In genomic region chr22:46251266-46251665, GRCh38 we compare ENCODE assay signal across 9 cellular contexts. TPM values are rescaled to one million over a fixed set of nuclear protein-coding genes. Genes with fewer than 3 reads are reported as not detected.
DNase-seq lines count a peak whose midpoint lies in the region; ATAC-seq and TF ChIP-seq lines count a peak whose summit lies in the region.
"Had no signal": no experiment of that assay in that cellular context is flagged by ENCODE, and none has a peak within 500 bp of the region (broad histone marks: within the 10 kb centered on the region; RNA-seq: fewer than 3 reads in every experiment).

No MANE protein-coding gene starts in this region.

- H3K27me3 ChIP-seq in hepatocyte = no peaks in the 10 kb centered on the region

- H3K9me2 ChIP-seq in hepatocyte (replicated peaks; ENCODE audit: insufficient read depth) = no peaks in the 10 kb centered on the region

- no peaks in the 10 kb centered on the region for H3K27me3 Mint-ChIP-seq in activated CD4-positive, alpha-beta T cell treated with anti-CD3 and anti-CD28 coated beads for 36 hours
- peaks cover 16% of the 10 kb centered on the region for H3K27me3 Mint-ChIP-seq in WTC11 (ENCODE audit: low read depth)
- no peaks in the 10 kb centered on the region for H3K27me3 Mint-ChIP-seq in stimulated activated naive B cell treated with anti-CD40 and anti-IgM and Interleukin-4, amounts not matched to agents 10 μg/mL and 1 μg/mL and 100 μg/mL, for 72 hours

- H2AFZ ChIP-seq in hepatocyte = no peak overlapping the region

- H3K9me3 Mint-ChIP-seq in activated CD4-positive, alpha-beta T cell treated with anti-CD3 and anti-CD28 coated beads for 36 hours (ENCODE audit: low read depth) = peaks cover 9% of the 10 kb centered on the region
- 0 out of 2 replicates have a peak, but pooled peaks cover under 1% of the 10 kb centered on the region for H3K9me3 Mint-ChIP-seq in WTC11
- no peaks in the 10 kb centered on the region for H3K9me3 Mint-ChIP-seq in stimulated activated naive B cell treated with anti-CD40 and anti-IgM and Interleukin-4, amounts not matched to agents 10 μg/mL and 1 μg/mL and 100 μg/mL, for 72 hours

- H3K79me2 ChIP-seq in hepatocyte = peaks cover 6% of the 10 kb centered on the region

- WGBS in hepatocyte (ENCODE audit: low lambda C conversion rate, missing lambda C conversion rate) = 88% methylated on average over 7 of the region's 7 CpGs

- TF ChIP-seq CTCF in WTC11 (IDR thresholded peaks at IDR 0.05) (no peak), hepatocyte (IDR thresholded peaks at IDR 0.05; ENCODE audit: poor library complexity) (no peak)

- H3K4me3 ChIP-seq in hepatocyte = no peak overlapping the region

- peak overlapping the region; percentile 80 for H3K27ac Mint-ChIP-seq in activated CD4-positive, alpha-beta T cell treated with anti-CD3 and anti-CD28 coated beads for 36 hours
- H3K27ac Mint-ChIP-seq in WTC11 = no peak overlapping the region
- peak overlapping the region; percentile 93 for H3K27ac Mint-ChIP-seq in stimulated activated naive B cell treated with anti-CD40 and anti-IgM and Interleukin-4, amounts not matched to agents 10 μg/mL and 1 μg/mL and 100 μg/mL, for 72 hours

- H3K4me1 ChIP-seq in hepatocyte (ENCODE audit: insufficient read depth) = peaks cover 6% of the 10 kb centered on the region

- no peaks in the 10 kb centered on the region for H3K9me3 ChIP-seq in hepatocyte (ENCODE audit: low read depth)
- H3K9me3 ChIP-seq: HAP-1 had no signal

- POLR2A ChIA-PET in activated CD4-positive, alpha-beta T cell treated with anti-CD3 and anti-CD28 coated beads for 36 hours (lab: Charles Lee) = interaction anchor here (1.6 kb wide), 1 partner anchor 45 kb away, joined by 7 read pairs; the partner anchor contains the start of gene GTSE1
- POLR2A ChIA-PET in WTC11 (lab: Charles Lee) = no interaction called here

- H3K36me3 Mint-ChIP-seq in activated CD4-positive, alpha-beta T cell treated with anti-CD3 and anti-CD28 coated beads for 36 hours (ENCODE audit: low read depth) = peaks cover 4% of the 10 kb centered on the region
- H3K36me3 Mint-ChIP-seq in WTC11 = no peaks in the 10 kb centered on the region
- H3K36me3 Mint-ChIP-seq in stimulated activated naive B cell treated with anti-CD40 and anti-IgM and Interleukin-4, amounts not matched to agents 10 μg/mL and 1 μg/mL and 100 μg/mL, for 72 hours = peaks cover 3 to 15% of the 10 kb centered on the region in 2 donors

- H3K36me3 ChIP-seq in hepatocyte (replicated peaks; ENCODE audit: insufficient read depth, low read depth) = no peaks in the 10 kb centered on the region
- H3K36me3 ChIP-seq: HAP-1 had no signal

- H3K4me2 ChIP-seq in hepatocyte = peak overlapping the region; percentile 99

- H3K27ac ChIP-seq in hepatocyte = no peak overlapping the region

- ATAC-seq in activated CD4-positive, alpha-beta T cell treated with anti-CD3 and anti-CD28 coated beads for 36 hours = no peak
- ATAC-seq in WTC11 = no peak
- ATAC-seq in stimulated activated naive B cell treated with anti-CD40 and anti-IgM and Interleukin-4, amounts not matched to agents 10 μg/mL and 1 μg/mL and 100 μg/mL, for 72 hours (replicated peaks) = no peak
- ATAC-seq in left colon = no peak

- H3K4me1 Mint-ChIP-seq in activated CD4-positive, alpha-beta T cell treated with anti-CD3 and anti-CD28 coated beads for 36 hours = peaks cover 25% of the 10 kb centered on the region
- H3K4me1 Mint-ChIP-seq in WTC11 = peaks cover 13% of the 10 kb centered on the region
- peaks cover 18 to 36% of the 10 kb centered on the region in 2 donors for H3K4me1 Mint-ChIP-seq in stimulated activated naive B cell treated with anti-CD40 and anti-IgM and Interleukin-4, amounts not matched to agents 10 μg/mL and 1 μg/mL and 100 μg/mL, for 72 hours

- DNase-seq in activated CD4-positive, alpha-beta T cell treated with anti-CD3 and anti-CD28 coated beads for 36 hours = no peak
- no peak for DNase-seq in activated CD4-positive, alpha-beta T cell treated with anti-CD3 and anti-CD28 coated beads, Interleukin-2, amount 50 U/mL, for 1 hour
- DNase-seq in WTC11 (ENCODE audit: low spot score) (no peak), hepatocyte (ENCODE audit: low spot score) (no peak), GM03348 (ENCODE audit: low spot score) (no peak), left colon (no peak), posterior cingulate gyrus (no peak)
- DNase-seq in stimulated activated naive B cell treated with anti-CD40 and anti-IgM and Interleukin-4, amounts not matched to agents 10 μg/mL and 1 μg/mL and 100 μg/mL, for 72 hours = no peak

- peak overlapping the region; percentile 79 for H3K4me3 Mint-ChIP-seq in activated CD4-positive, alpha-beta T cell treated with anti-CD3 and anti-CD28 coated beads for 36 hours
- H3K4me3 Mint-ChIP-seq in WTC11 = peak overlapping the region; percentile 71
- peak overlapping the region; percentile 92 to 93 for H3K4me3 Mint-ChIP-seq in stimulated activated naive B cell treated with anti-CD40 and anti-IgM and Interleukin-4, amounts not matched to agents 10 μg/mL and 1 μg/mL and 100 μg/mL, for 72 hours

- CTCF ChIA-PET in activated CD4-positive, alpha-beta T cell treated with anti-CD3 and anti-CD28 coated beads for 36 hours (lab: Charles Lee) = no interaction called here
- CTCF ChIA-PET in WTC11 (lab: Charles Lee) = interaction anchor here (1.5 to 3.6 kb wide), 2 partner anchors 11 to 17 kb away, joined by 12 to 25 read pairs; partner anchors contain the start of genes PKDREJ and TTC38

- H4K20me1 ChIP-seq in hepatocyte (ENCODE audit: insufficient read depth, poor library complexity, severe bottlenecking) = no peaks in the 10 kb centered on the region

- intact Hi-C loops in activated CD4-positive, alpha-beta T cell treated with anti-CD3 and anti-CD28 coated beads for 36 hours (cut with DNase I, micrococcal nuclease) = loop anchor here (5.0 kb wide), 3 partner anchors 99 to 579 kb away; partner anchors contain the start of genes ATXN10 (in 1 of the 2) and PPARA (in 1 of the 2)
- intact Hi-C loops in left colon (cut with DNase I, micrococcal nuclease) = no loop called here
- intact Hi-C loops in posterior cingulate gyrus (cut with DNase I) = no loop called here

TF ChIP-seq in WTC11, 78 proteins besides CTCF, POLR2A, EP300 and RAD21 (continues in another document):
- TF ChIP-seq ZNF281 (CRISPR knock-in tag; IDR thresholded peaks at IDR 0.05) (no peak), ATF2 (CRISPR knock-in tag; IDR thresholded peaks at IDR 0.05; ENCODE audit: borderline replicate concordance, low read depth) (no peak), RELA (CRISPR knock-in tag; IDR thresholded peaks at IDR 0.05; ENCODE audit: borderline replicate concordance) (no peak), ZNF671 (CRISPR knock-in tag; IDR thresholded peaks at IDR 0.05) (no peak), NR2C2 (CRISPR knock-in tag; IDR thresholded peaks at IDR 0.05) (no peak), PRRX2 (CRISPR knock-in tag; IDR thresholded peaks at IDR 0.05) (no peak)

RNA-seq across cellular contexts. Expression of gene CDPF1, which starts 1.2 kb away (rescaled TPM):
- total RNA-seq in activated CD4-positive, alpha-beta T cell treated with anti-CD3 and anti-CD28 coated beads for 36 hours = 1 to 10 TPM; 8.1 to 8.8 TPM
- total RNA-seq in WTC11 (2021) = 11.3 to 11.7 TPM (median 11.5 TPM) in 3 replicates
- 11.1 and 13.6 TPM in 2 replicates for total RNA-seq in hepatocyte
- 8.2 and 16.7 TPM in 2 replicates for polyA plus RNA-seq in hepatocyte
- total RNA-seq in left colon = 1 to 10 TPM; 5.5 to 8.1 TPM

RNA-seq across cellular contexts. Expression of gene PKDREJ, which starts 11.9 kb away (rescaled TPM):
- not detected for total RNA-seq in activated CD4-positive, alpha-beta T cell treated with anti-CD3 and anti-CD28 coated beads for 36 hours
- 0.02 to 0.07 TPM in 2 of 3 replicates, not detected in the other for total RNA-seq in WTC11 (2021)
- 0.16 TPM in 1 of 2 replicates, not detected in the other for total RNA-seq in hepatocyte
- polyA plus RNA-seq in hepatocyte = 0.16 TPM in 1 of 2 replicates, not detected in the other
- under 1 TPM; 0.42 to 0.55 TPM for total RNA-seq in left colon

RNA-seq across cellular contexts. Expression of gene TTC38, which starts 16.5 kb away (rescaled TPM):
- total RNA-seq in activated CD4-positive, alpha-beta T cell treated with anti-CD3 and anti-CD28 coated beads for 36 hours = 1 to 10 TPM; 5.2 to 5.8 TPM
- total RNA-seq in WTC11 (2021) (20.7 to 29.2 TPM (median 27.5 TPM) in 3 replicates), hepatocyte (62.4 and 85.8 TPM in 2 replicates), left colon (100 to 1,000 TPM; 118 to 132 TPM)
- polyA plus RNA-seq in hepatocyte = 44.3 and 48.3 TPM in 2 replicates

RNA-seq across cellular contexts. Expression of gene GTSE1, which starts 45.4 kb away (rescaled TPM):
- 10 to 100 TPM; 39.9 to 42.4 TPM for total RNA-seq in activated CD4-positive, alpha-beta T cell treated with anti-CD3 and anti-CD28 coated beads for 36 hours
- total RNA-seq in WTC11 (2021) = 45.4 to 56.1 TPM (median 45.4 TPM) in 3 replicates
- total RNA-seq in hepatocyte = 2.6 and 4.4 TPM in 2 replicates
- polyA plus RNA-seq in hepatocyte = 4.1 and 5.9 TPM in 2 replicates
- 1 to 10 TPM; 2.2 to 7.9 TPM for total RNA-seq in left colon

Comparison
In these comparisons a context has a peak if more than half of its experiments do, and no peak if none do; other contexts are left out.
1. intact Hi-C loops: an anchor here in activated CD4-positive, alpha-beta T cell treated with anti-CD3 and anti-CD28 coated beads for 36 hours (5.0 kb wide); none called in left colon and posterior cingulate gyrus.